11 cellular contexts compared by ENCODE assay signal in the genomic region with DNA sequence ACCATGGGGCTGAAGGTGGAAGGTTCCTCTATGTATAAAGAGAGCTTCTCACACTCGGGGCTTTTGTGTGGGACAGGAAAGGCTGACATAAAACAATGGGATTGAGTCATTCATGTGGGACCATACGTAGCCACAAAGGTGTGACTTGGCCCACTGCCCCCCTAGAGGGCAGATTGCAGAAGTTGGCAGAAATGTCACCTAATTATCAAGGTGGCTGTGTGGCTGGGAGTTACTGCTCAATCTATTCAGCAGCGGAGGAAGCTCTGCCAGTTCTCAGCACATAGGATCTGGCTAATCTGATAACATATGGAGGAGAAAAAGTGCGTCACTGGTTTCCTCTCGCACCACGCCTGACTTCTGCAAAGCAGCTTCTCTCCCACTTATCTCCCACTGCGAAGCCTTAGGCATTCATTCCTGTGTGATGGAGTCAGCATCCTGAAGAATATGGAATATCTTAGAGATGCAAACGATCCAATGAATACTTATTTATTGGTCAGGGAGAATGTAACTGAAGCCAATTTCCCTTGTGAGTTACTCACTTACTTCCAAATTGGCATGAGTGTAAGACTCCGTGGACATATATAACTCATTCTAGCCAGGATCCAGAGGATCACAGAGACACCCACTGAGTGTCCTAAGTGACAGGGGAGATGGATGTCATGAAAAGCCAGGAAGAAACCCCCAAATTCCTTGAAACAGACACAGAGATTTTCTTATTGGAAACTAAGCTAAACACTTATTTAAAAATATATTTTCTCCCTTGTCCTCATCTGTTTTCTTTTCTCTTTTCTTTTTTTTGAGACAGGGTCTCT.
DNase-seq lines count a peak whose midpoint lies in the region; ATAC-seq lines count a peak whose summit lies in the region.
"Had no signal": no experiment of that assay in that cellular context is flagged by ENCODE, and none has a peak within 500 bp of the region (broad histone marks: within the 10 kb centered on the region; RNA-seq: fewer than 3 reads in every experiment).

No MANE protein-coding gene starts in this region.

- peaks cover 5% of the 10 kb centered on the region for H3K27me3 Mint-ChIP-seq in activated naive CD8-positive, alpha-beta T cell treated with anti-CD3 and anti-CD28 coated beads, Interleukin-2, amount 50 U/mL, for 24 hours
- H3K27me3 Mint-ChIP-seq in activated naive CD8-positive, alpha-beta T cell treated with anti-CD3 and anti-CD28 coated beads for 36 hours: peaks cover 11% of the 10 kb centered on the region
- peaks cover 8% of the 10 kb centered on the region for H3K27me3 Mint-ChIP-seq in stimulated activated naive CD8-positive, alpha-beta T cell treated with anti-CD3 and anti-CD28 coated beads, Interleukin-15, amount 100 ng/mL, for 72 hours

- peaks cover 4% of the 10 kb centered on the region for H3K4me1 Mint-ChIP-seq in activated naive CD8-positive, alpha-beta T cell treated with anti-CD3 and anti-CD28 coated beads, Interleukin-2, amount 50 U/mL, for 24 hours
- H3K4me1 Mint-ChIP-seq in activated naive CD8-positive, alpha-beta T cell treated with anti-CD3 and anti-CD28 coated beads for 36 hours: no peaks in the 10 kb centered on the region
- H3K4me1 Mint-ChIP-seq in stimulated activated naive CD8-positive, alpha-beta T cell treated with anti-CD3 and anti-CD28 coated beads, Interleukin-15, amount 100 ng/mL, for 72 hours: no peaks in the 10 kb centered on the region

- H3K9me3 Mint-ChIP-seq in activated naive CD8-positive, alpha-beta T cell treated with anti-CD3 and anti-CD28 coated beads, Interleukin-2, amount 50 U/mL, for 24 hours: no peaks in the 10 kb centered on the region
- no peaks in the 10 kb centered on the region for H3K9me3 Mint-ChIP-seq in activated naive CD8-positive, alpha-beta T cell treated with anti-CD3 and anti-CD28 coated beads for 36 hours
- H3K9me3 Mint-ChIP-seq in stimulated activated naive CD8-positive, alpha-beta T cell treated with anti-CD3 and anti-CD28 coated beads, Interleukin-15, amount 100 ng/mL, for 72 hours: no peaks in the 10 kb centered on the region

- H3K9me3 ChIP-seq in SK-N-MC (ENCODE audit: low read depth, low read length): no peaks in the 10 kb centered on the region
- no peaks in the 10 kb centered on the region for H3K9me3 ChIP-seq in SJCRH30 (replicated peaks)

- no peaks in the 10 kb centered on the region for H3K27me3 ChIP-seq in SJCRH30

- no peak overlapping the region for H3K27ac Mint-ChIP-seq in activated naive CD8-positive, alpha-beta T cell treated with anti-CD3 and anti-CD28 coated beads, Interleukin-2, amount 50 U/mL, for 24 hours
- H3K27ac Mint-ChIP-seq in activated naive CD8-positive, alpha-beta T cell treated with anti-CD3 and anti-CD28 coated beads for 36 hours: no peak overlapping the region
- H3K27ac Mint-ChIP-seq in stimulated activated naive CD8-positive, alpha-beta T cell treated with anti-CD3 and anti-CD28 coated beads, Interleukin-15, amount 100 ng/mL, for 72 hours: no peak overlapping the region

- H3K27ac ChIP-seq in SK-N-MC (no peak overlapping the region; the same call in 1 of the 2 replicates), SJCRH30 (no peak overlapping the region)
- H3K27ac ChIP-seq: C4-2B had no signal

- ATAC-seq in activated naive CD8-positive, alpha-beta T cell treated with anti-CD3 and anti-CD28 coated beads, Interleukin-2, amount 50 U/mL, for 24 hours: peak; percentile 60
- ATAC-seq in stimulated activated naive CD8-positive, alpha-beta T cell treated with anti-CD3 and anti-CD28 coated beads, Interleukin-15, amount 100 ng/mL, for 72 hours: peak; percentile 57

- DNase-seq in activated naive CD8-positive, alpha-beta T cell treated with anti-CD3 and anti-CD28 coated beads, Interleukin-2, amount 50 U/mL, for 24 hours: no peak
- no peak for DNase-seq in activated naive CD8-positive, alpha-beta T cell treated with anti-CD3 and anti-CD28 coated beads for 36 hours
- DNase-seq in SK-N-MC (ENCODE audit: low read depth, low spot score): peak; percentile 73
- peak; percentile 50 for DNase-seq in fibroblast of peridontal ligament (ENCODE audit: extremely low read depth)
- no peak for DNase-seq in stimulated activated naive CD8-positive, alpha-beta T cell treated with anti-CD3 and anti-CD28 coated beads, Interleukin-15, amount 100 ng/mL, for 72 hours
- DNase-seq in NCI-H2107 (lab: John Stamatoyannopoulos, UW): no peak
- no peak for DNase-seq in SJCRH30
- no peak for DNase-seq in NCI-H187 treated with DMSO at 0.1 percent for 48 hours (lab: John Stamatoyannopoulos, UW)
- DNase-seq: KBM-7, T-helper 9 cell had no signal

- H3K9ac ChIP-seq in SK-N-MC (ENCODE audit: insufficient read length): no peak overlapping the region

- no peaks in the 10 kb centered on the region for H3K36me3 Mint-ChIP-seq in activated naive CD8-positive, alpha-beta T cell treated with anti-CD3 and anti-CD28 coated beads, Interleukin-2, amount 50 U/mL, for 24 hours (ENCODE audit: low read depth)
- no peaks in the 10 kb centered on the region for H3K36me3 Mint-ChIP-seq in activated naive CD8-positive, alpha-beta T cell treated with anti-CD3 and anti-CD28 coated beads for 36 hours

- no peak overlapping the region for H3K4me3 Mint-ChIP-seq in activated naive CD8-positive, alpha-beta T cell treated with anti-CD3 and anti-CD28 coated beads, Interleukin-2, amount 50 U/mL, for 24 hours
- no peak overlapping the region for H3K4me3 Mint-ChIP-seq in activated naive CD8-positive, alpha-beta T cell treated with anti-CD3 and anti-CD28 coated beads for 36 hours
- no peak overlapping the region for H3K4me3 Mint-ChIP-seq in stimulated activated naive CD8-positive, alpha-beta T cell treated with anti-CD3 and anti-CD28 coated beads, Interleukin-15, amount 100 ng/mL, for 72 hours

- no peak overlapping the region for H3K4me3 ChIP-seq in SK-N-MC
- H3K4me3 ChIP-seq in SJCRH30: no peak overlapping the region

- H3K4me1 ChIP-seq in SJCRH30: no peaks in the 10 kb centered on the region

- H3K36me3 ChIP-seq in SK-N-MC (ENCODE audit: insufficient read depth, low read length) (no peaks in the 10 kb centered on the region), SJCRH30 (no peaks in the 10 kb centered on the region)

Comparison
In these comparisons a context has a peak if more than half of its experiments do, and no peak if none do; other contexts are left out.
1. DNase-seq: peak in SK-N-MC (single experiment) and fibroblast of peridontal ligament (single experiment); none in activated naive CD8-positive, alpha-beta T cell treated with anti-CD3 and anti-CD28 coated beads, Interleukin-2, amount 50 U/mL, for 24 hours (single experiment), activated naive CD8-positive, alpha-beta T cell treated with anti-CD3 and anti-CD28 coated beads for 36 hours (single experiment), stimulated activated naive CD8-positive, alpha-beta T cell treated with anti-CD3 and anti-CD28 coated beads, Interleukin-15, amount 100 ng/mL, for 72 hours (0 of 2), NCI-H2107 (single experiment), SJCRH30 (0 of 2) and NCI-H187 treated with DMSO at 0.1 percent for 48 hours (single experiment).